Comparison of ENCODE assay signal across 7 cellular contexts in genomic region chr3:190220362-190220761, GRCh38.
"Had no signal": no experiment of that assay in that cellular context is flagged by ENCODE, and none has a peak within 500 bp of the region (broad histone marks: within the 10 kb centered on the region; RNA-seq: fewer than 3 reads in every experiment).

No MANE protein-coding gene starts in this region.

- DNase-seq: GDM1, GF-D8 had no signal

- FAIRE-seq: GM12878, GM12891, GM12892, GM18507, GM19239 had no signal

- H3K4me3 ChIP-seq: GM12878 had no signal

- ATAC-seq: GM12878 had no signal
